In the genomic region with DNA sequence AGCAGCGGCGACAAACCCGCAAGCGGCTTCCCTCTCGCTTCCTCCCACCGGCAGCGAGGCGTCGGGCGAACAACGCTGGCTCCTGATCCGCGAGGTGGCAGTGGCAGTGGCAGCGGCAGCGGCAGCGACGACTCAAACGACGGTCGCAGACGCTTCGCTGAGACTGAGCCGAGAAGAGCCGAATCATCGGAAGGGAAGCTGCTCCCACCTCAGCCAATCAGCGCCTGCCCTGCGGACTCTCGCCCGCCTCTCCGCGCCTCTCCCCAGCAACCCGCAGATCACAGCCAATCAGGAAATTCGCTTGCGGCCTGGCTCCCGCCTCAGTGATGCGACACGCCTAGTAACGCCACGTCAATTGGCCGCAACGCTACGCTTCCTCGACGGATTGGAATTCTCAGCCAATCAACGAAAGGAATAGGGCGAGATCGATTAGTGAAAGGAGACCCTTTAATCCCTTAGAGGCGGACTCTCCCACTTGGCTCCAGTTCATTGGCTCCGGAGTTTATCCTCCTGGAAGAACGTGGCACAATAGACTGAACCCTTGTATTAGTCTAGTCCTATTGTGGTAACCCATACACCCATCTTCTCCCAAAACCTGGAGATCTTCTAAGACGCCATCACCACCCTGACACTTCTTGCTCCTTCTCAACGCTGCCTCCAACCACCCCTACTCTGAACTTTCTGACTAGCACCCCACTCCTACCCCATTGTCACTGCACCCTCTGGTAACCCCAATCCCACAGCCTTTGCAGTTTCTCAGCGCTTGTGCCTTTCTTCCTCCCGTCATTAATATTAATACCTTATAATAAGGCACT, we compare ENCODE assay signal across 8 cellular contexts. TPM values are rescaled to one million over a fixed set of nuclear protein-coding genes. Genes with fewer than 3 reads are reported as not detected.
A peak's percentile ranks its signal among the peaks of the same experiment; 100 is the strongest.
DNase-seq lines count a peak whose midpoint lies in the region; ATAC-seq and TF ChIP-seq lines count a peak whose summit lies in the region.

A gene (minus strand): TSS at position 165 of the 815 bp plus-strand sequence. CDS start 272 bp downstream, outside the sequence.

- BruUV-seq in Calu3 (replicated peaks; lab: Mats Ljungman, UMichigan): TSS peak; percentile 81

- peak within 1 kb of the TSS; percentile 96 for H3K27ac Mint-ChIP-seq in Calu3 (ENCODE audit: unreplicated experiment)

- H3K4me2 ChIP-seq in OCI-LY1 (ENCODE audit: low read length): peak within 1 kb of the TSS; percentile 90

- CTCF ChIA-PET in Calu3 (lab: Charles Lee): interaction anchor here (1.1 to 1.4 kb wide), 2 partner anchors 22 to 24 kb away, joined by 3 to 8 read pairs; a partner anchor contains a TSS

- no peaks in the 10 kb centered on the region for H3K27me3 Mint-ChIP-seq in Calu3 (ENCODE audit: unreplicated experiment)

- no peak for TF ChIP-seq CTCF in Calu3 (IDR thresholded peaks at IDR 0.05; ENCODE audit: unreplicated experiment)
- no peak for TF ChIP-seq CTCF in OCI-LY1 (IDR thresholded peaks at IDR 0.05; ENCODE audit: low read length)

- peaks cover 41% of the 10 kb centered on the region for H3K79me2 ChIP-seq in OCI-LY1 (ENCODE audit: insufficient read depth, low read length)

- H3K36me3 Mint-ChIP-seq in Calu3 (ENCODE audit: insufficient read depth, unreplicated experiment): peaks cover 47% of the 10 kb centered on the region

- H3K4me3 ChIP-seq in HUES64 (ENCODE audit: low read length) (peak within 1 kb of the TSS; percentile 94), OCI-LY1 (ENCODE audit: low read depth, low read length, poor library complexity, severe bottlenecking) (peak within 1 kb of the TSS; percentile 87)

- H4K20me1 ChIP-seq in OCI-LY1 (ENCODE audit: insufficient read depth, low read length): no peaks in the 10 kb centered on the region

- peaks cover 19% of the 10 kb centered on the region for H3K4me1 Mint-ChIP-seq in Calu3 (ENCODE audit: low read depth, unreplicated experiment)

- intact Hi-C loops in Calu3 (cut with micrococcal nuclease; ENCODE audit: unreplicated experiment): no loop called here

- H3K36me3 ChIP-seq in HUES64 (ENCODE audit: insufficient read depth, low read length) (peaks cover 69% of the 10 kb centered on the region), OCI-LY1 (ENCODE audit: insufficient read depth, low read length) (peaks cover 68% of the 10 kb centered on the region)

- WGBS in HUES64: 6% methylated on average over 54 of the region's 54 CpGs

- H3K4me1 ChIP-seq in HUES64 (ENCODE audit: insufficient read depth, low read length): peaks cover 15% of the 10 kb centered on the region
- peaks cover 25% of the 10 kb centered on the region for H3K4me1 ChIP-seq in OCI-LY1 (ENCODE audit: insufficient read depth, low read length, severe bottlenecking)

- H3K9ac ChIP-seq in HUES64 (ENCODE audit: low read depth, low read length): peak within 1 kb of the TSS; percentile 96
- H3K9ac ChIP-seq in OCI-LY1 (ENCODE audit: low read length): peak within 1 kb of the TSS; percentile 95

- no peak within 1 kb of the TSS for H2AFZ ChIP-seq in OCI-LY1 (ENCODE audit: low read length)

- H3K9me2 ChIP-seq in OCI-LY1 (ENCODE audit: low read depth, low read length): no peaks in the 10 kb centered on the region

- in situ Hi-C loops in endometrial microvascular endothelial cells (cut with HindIII; ENCODE audit: inconsistent ontology term, low pct_unique_long_range_greater_than_20kb, low sequenced_read_pairs): no loop called here

- peak within 1 kb of the TSS; percentile 83 for H3K4me3 Mint-ChIP-seq in Calu3 (ENCODE audit: low read depth, unreplicated experiment)

- no peaks in the 10 kb centered on the region for H3K9me3 ChIP-seq in HUES64 (ENCODE audit: insufficient read depth, low read depth, low read length)
- H3K9me3 ChIP-seq in OCI-LY1 (ENCODE audit: low read length): no peaks in the 10 kb centered on the region

- H3K9me3 Mint-ChIP-seq in Calu3 (ENCODE audit: low read depth, unreplicated experiment): no peaks in the 10 kb centered on the region

- peak; percentile 82 for ATAC-seq in GM21447 (IDR thresholded peaks at IDR 0.05; ENCODE audit: unreplicated experiment)

- H3F3A ChIP-seq in OCI-LY1 (ENCODE audit: insufficient read depth, low read length): no peaks in the 10 kb centered on the region

- peak; percentile 94 for DNase-seq in Calu3
- peak; percentile 95 for DNase-seq in activated CD8-positive, alpha-beta memory T cell treated with anti-CD3 and anti-CD28 coated beads, Interleukin-2, amount 50 U/mL, for 4 hours
- peak; percentile 97 for DNase-seq in mesenteric fat pad (ENCODE audit: low spot score)
- DNase-seq in stimulated activated CD8-positive, alpha-beta memory T cell treated with anti-CD3 and anti-CD28 coated beads, Interleukin-15, amount 100 ng/mL, for 4 hours (ENCODE audit: low read depth in 2 of 2): peak; percentile 95

- H3K27me3 ChIP-seq in HUES64 (ENCODE audit: insufficient read depth, low read length) (no peaks in the 10 kb centered on the region), OCI-LY1 (ENCODE audit: insufficient read depth, low read length) (no peaks in the 10 kb centered on the region)

- H3K27ac ChIP-seq in HUES64 (ENCODE audit: low read depth, low read length) (peak within 1 kb of the TSS; percentile 100), OCI-LY1 (ENCODE audit: low read depth, low read length, poor library complexity, severe bottlenecking) (peak within 1 kb of the TSS; percentile 89)

RNA-seq across cellular contexts. Expression of the gene that starts here (rescaled TPM):
- 205 and 208 TPM in 2 replicates for total RNA-seq in Calu3 (2022)
- 256 TPM for polyA plus RNA-seq in HUES64 (2013, experiment 1 of 2)
- polyA plus RNA-seq in HUES64 (2013, experiment 2 of 2): 254 TPM
- 424 TPM for total RNA-seq in endometrial microvascular endothelial cells (ENCODE audit: inconsistent ontology term)
- total RNA-seq in mesenteric fat pad: 280 TPM

Comparison
In these comparisons a context has a peak if more than half of its experiments do, and no peak if none do; other contexts are left out.
1. Peak in every context shown above with its lines: DNase-seq, ATAC-seq, H3K4me3 ChIP-seq and H3K27ac ChIP-seq.